In the genomic region with DNA sequence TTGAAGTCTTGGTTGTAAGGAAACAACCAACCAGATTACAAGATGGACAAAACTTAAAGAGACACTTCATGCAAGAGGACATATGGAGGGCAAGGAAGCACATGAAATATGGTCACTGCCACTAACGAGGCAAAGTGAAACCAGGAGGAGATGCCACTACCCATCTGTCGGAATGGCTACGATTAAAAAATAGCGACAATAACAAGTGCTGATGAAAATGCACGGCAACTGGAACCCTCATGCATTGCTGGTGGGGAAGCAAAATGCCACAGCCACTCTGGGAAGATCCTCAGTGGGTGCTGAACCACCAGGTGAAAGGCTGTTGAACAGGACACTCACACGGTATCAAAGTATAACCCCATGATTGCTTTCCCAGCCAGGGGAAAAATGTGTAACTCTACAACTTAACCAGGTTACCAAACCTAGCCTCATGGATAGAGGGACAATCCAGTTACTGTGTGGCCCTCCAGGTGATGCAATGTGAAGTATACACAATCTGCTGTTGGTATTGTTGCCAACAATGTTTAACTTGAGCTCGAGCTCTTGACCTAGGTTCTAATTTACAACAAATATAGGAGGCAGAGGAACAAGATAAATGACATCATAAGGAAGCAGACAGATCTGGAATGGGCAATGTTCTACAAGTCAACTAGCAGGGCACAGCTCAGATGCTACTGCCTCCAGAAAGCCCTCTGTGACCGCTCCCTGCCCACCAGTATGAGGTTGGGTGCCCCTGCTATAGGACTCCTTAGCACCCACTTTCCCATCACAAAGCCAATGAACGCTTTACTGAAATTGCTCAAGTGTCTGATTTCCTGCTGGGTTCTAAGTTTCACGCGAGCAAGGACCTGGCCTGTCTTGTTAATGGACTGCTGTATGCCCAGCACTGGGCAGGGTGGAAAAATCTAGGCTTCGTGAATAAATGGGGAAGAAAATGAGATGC, we compare ENCODE assay signal across 14 cellular contexts. TPM values are rescaled to one million over a fixed set of nuclear protein-coding genes. Genes with fewer than 3 reads are reported as not detected.
DNase-seq lines count a peak whose midpoint lies in the region; ATAC-seq and TF ChIP-seq lines count a peak whose summit lies in the region.
"Had no signal": no experiment of that assay in that cellular context is flagged by ENCODE, and none has a peak within 500 bp of the region (broad histone marks: within the 10 kb centered on the region; RNA-seq: fewer than 3 reads in every experiment).

No MANE protein-coding gene starts in this region.

- TF ChIP-seq CTCF in cardiac muscle cell (IDR thresholded peaks at IDR 0.05; ENCODE audit: low read depth, low read length) (no peak), prostate gland (IDR thresholded peaks at IDR 0.05) (no peak)

- H3K9me3 ChIP-seq in cardiac muscle cell (ENCODE audit: low read depth) = no peaks in the 10 kb centered on the region
- no peaks in the 10 kb centered on the region for H3K9me3 ChIP-seq in right cardiac atrium (ENCODE audit: control insufficient read depth, low read length)
- H3K9me3 ChIP-seq in prostate gland = no peaks in the 10 kb centered on the region

- ATAC-seq in left cardiac atrium = no peak
- ATAC-seq in right cardiac atrium = no peak
- ATAC-seq: stimulated activated naive CD8-positive, alpha-beta T cell treated with anti-CD3 and anti-CD28 coated beads, Interleukin-15, amount 100 ng/mL, for 72 hours had no signal

- H3K4me1 ChIP-seq in cardiac muscle cell (ENCODE audit: low read depth) (peaks cover 41% of the 10 kb centered on the region), right cardiac atrium (ENCODE audit: control insufficient read depth, insufficient read depth, low read length) (peaks cover 10% of the 10 kb centered on the region), prostate gland (replicated peaks) (no peaks in the 10 kb centered on the region)

- H3K36me3 ChIP-seq in cardiac muscle cell (no peaks in the 10 kb centered on the region), prostate gland (no peaks in the 10 kb centered on the region)

- no peak overlapping the region for H3K4me3 ChIP-seq in cardiac muscle cell
- no peak overlapping the region for H3K4me3 ChIP-seq in right cardiac atrium (ENCODE audit: low read length)
- no peak overlapping the region for H3K4me3 ChIP-seq in prostate gland

- H3K27ac ChIP-seq in cardiac muscle cell (peak overlapping the region; percentile 54), right cardiac atrium (ENCODE audit: low read length) (peak overlapping the region; percentile 22), prostate gland (peak overlapping the region; percentile 73 to 75)

- TF ChIP-seq POLR2A in prostate gland (IDR thresholded peaks at IDR 0.05) = no peak

- WGBS in right cardiac atrium = 90% methylated on average over 12 of the region's 12 CpGs
- 83% methylated on average over 12 of the region's 12 CpGs for WGBS in prostate gland

- H3K27me3 ChIP-seq in cardiac muscle cell = no peaks in the 10 kb centered on the region
- H3K27me3 ChIP-seq in right cardiac atrium (ENCODE audit: control insufficient read depth, insufficient read depth) = no peaks in the 10 kb centered on the region
- H3K27me3 ChIP-seq in prostate gland (replicated peaks; ENCODE audit: insufficient read depth) = no peaks in the 10 kb centered on the region

- intact Hi-C loops in left cardiac atrium (cut with DNase I) (no loop called here), right cardiac atrium (cut with DNase I) (no loop called here), prostate gland (cut with DNase I) (no loop called here)

- DNase-seq in cardiac muscle cell (ENCODE audit: low read depth in 1 of 2, low spot score in 1 of 2) (no peak), left cardiac atrium (no peak), right cardiac atrium (no peak), prostate gland (ENCODE audit: low spot score) (no peak), hippocampal formation (lab: John Stamatoyannopoulos, UW) (no peak), H4 (ENCODE audit: low spot score) (no peak), SK-N-DZ (ENCODE audit: low spot score) (no peak)
- no peak for DNase-seq in activated CD4-positive, CD25-positive, alpha-beta regulatory T cell (lab: John Stamatoyannopoulos, UW)
- DNase-seq: activated CD4-positive, alpha-beta T cell treated with anti-CD3 and anti-CD28 coated beads, Interleukin-2, amount 10 ng/mL, durations not matched to agents 24 days and 14 days; endodermal cell; NCI-H1092; NCI-H345; stimulated activated naive CD8-positive, alpha-beta T cell treated with anti-CD3 and anti-CD28 coated beads, Interleukin-15, amount 100 ng/mL, for 72 hours; T-helper 1 cell had no signal

RNA-seq across cellular contexts. Expression of a gene that starts 25.8 kb away (rescaled TPM):
- total RNA-seq in cardiac muscle cell (19.7 and 27.6 TPM in 2 replicates), left cardiac atrium (10 to 100 TPM in 1 of 2 donors, 1 to 10 TPM in 1; 10.0 to 15.3 TPM), right cardiac atrium (10 to 100 TPM in 1 of 4 donors, 1 to 10 TPM in 3; 5.1 to 18.0 (median 9.1) TPM), prostate gland (10 to 100 TPM; 15.8 to 38.0 TPM)
- polyA plus RNA-seq in cardiac muscle cell (13.9 and 20.3 TPM in 2 replicates), right cardiac atrium (2.2 TPM)
- 7.7 and 9.4 TPM in 2 replicates for total RNA-seq in H4 (2014; rRNA removed; shearing (Covaris generic))
- 16.6 and 21.8 TPM in 2 replicates for polyA plus RNA-seq in SK-N-DZ (2014; cell fraction: cytosol; rRNA removed)
- polyA plus RNA-seq in SK-N-DZ (2014; cell fraction: nucleus; rRNA removed) = 8.4 and 12.8 TPM in 2 replicates

Comparison
In these comparisons a context has a peak if more than half of its experiments do, and no peak if none do; other contexts are left out.
1. H3K27ac ChIP-seq: peak in every context shown above with its lines; median percentile 74 in prostate gland; 54 in cardiac muscle cell; 22 in right cardiac atrium.